In genomic region chr6:14665827-14666724, GRCh38 we compare ENCODE assay signal across 8 cellular contexts.
DNase-seq lines count a peak whose midpoint lies in the region; ATAC-seq and TF ChIP-seq lines count a peak whose summit lies in the region.

No MANE protein-coding gene starts in this region.

- peak; percentile 53 for ATAC-seq in HG03354 (IDR thresholded peaks at IDR 0.05; ENCODE audit: poor library complexity, severe bottlenecking, unreplicated experiment)
- no peak for ATAC-seq in HG03135 (IDR thresholded peaks at IDR 0.05; ENCODE audit: unreplicated experiment)
- ATAC-seq in GM18517 (IDR thresholded peaks at IDR 0.05; ENCODE audit: unreplicated experiment), result no peak

- POLR2A ChIA-PET in Caco-2 (lab: Charles Lee), result no interaction called here

- no TSS peak for BruUV-seq in Caco-2 (replicated peaks; lab: Mats Ljungman, UMichigan)

- H3K4me3 Mint-ChIP-seq in activated naive CD8-positive, alpha-beta T cell treated with anti-CD3 and anti-CD28 coated beads for 36 hours, result no peak overlapping the region
- no peak overlapping the region for H3K4me3 Mint-ChIP-seq in Caco-2 (ENCODE audit: unreplicated experiment)

- H3K36me3 ChIP-seq in Caco-2 (ENCODE audit: control insufficient read depth, insufficient read depth, low read length), result no peaks in the 10 kb centered on the region

- DNase-seq in ELR (ENCODE audit: low read depth), result peak; percentile 100
- DNase-seq in activated naive CD8-positive, alpha-beta T cell treated with anti-CD3 and anti-CD28 coated beads for 36 hours, result peak; percentile 31
- peak; percentile 93 for DNase-seq in non-pigmented ciliary epithelial cell (ENCODE audit: low read depth)
- no peak for DNase-seq in Caco-2
- DNase-seq in NCI-H2171 treated with DMSO at 0.1 percent for 48 hours (lab: John Stamatoyannopoulos, UW), result no peak

- no peak overlapping the region for H3K27ac Mint-ChIP-seq in activated naive CD8-positive, alpha-beta T cell treated with anti-CD3 and anti-CD28 coated beads for 36 hours
- no peak overlapping the region for H3K27ac Mint-ChIP-seq in Caco-2 (ENCODE audit: unreplicated experiment)

- no peaks in the 10 kb centered on the region for H3K27me3 Mint-ChIP-seq in activated naive CD8-positive, alpha-beta T cell treated with anti-CD3 and anti-CD28 coated beads for 36 hours
- H3K27me3 Mint-ChIP-seq in Caco-2 (ENCODE audit: insufficient read depth, unreplicated experiment), result no peaks in the 10 kb centered on the region

- intact Hi-C loops in Caco-2 (cut with micrococcal nuclease; ENCODE audit: unreplicated experiment), result no loop called here

- H3K4me1 ChIP-seq in Caco-2, result peaks cover 3% of the 10 kb centered on the region; the same call in 1 of the 2 replicates

- TF ChIP-seq CTCF in Caco-2 (IDR thresholded peaks at IDR 0.05; ENCODE audit: insufficient read depth in 1 of 2, low read depth in 1 of 2, low read length in 1 of 2, severe bottlenecking in 1 of 2, unreplicated experiment in 1 of 2), result no peak

- no peaks in the 10 kb centered on the region for H3K9me3 Mint-ChIP-seq in activated naive CD8-positive, alpha-beta T cell treated with anti-CD3 and anti-CD28 coated beads for 36 hours
- no peaks in the 10 kb centered on the region for H3K9me3 Mint-ChIP-seq in Caco-2 (ENCODE audit: unreplicated experiment)

- H3K9me3 ChIP-seq in Caco-2, result no peaks in the 10 kb centered on the region

- no peak overlapping the region for H3K4me3 ChIP-seq in Caco-2 (ENCODE audit: low read depth, low read length)

- H3K36me3 Mint-ChIP-seq in activated naive CD8-positive, alpha-beta T cell treated with anti-CD3 and anti-CD28 coated beads for 36 hours, result no peaks in the 10 kb centered on the region
- H3K36me3 Mint-ChIP-seq in Caco-2 (ENCODE audit: insufficient read depth, unreplicated experiment), result no peaks in the 10 kb centered on the region

- H3K27me3 ChIP-seq in Caco-2 (replicated peaks; ENCODE audit: control insufficient read depth, insufficient read depth, low read length), result no peaks in the 10 kb centered on the region

- CTCF ChIA-PET in Caco-2 (lab: Charles Lee), result no interaction called here

- H3K4me1 Mint-ChIP-seq in activated naive CD8-positive, alpha-beta T cell treated with anti-CD3 and anti-CD28 coated beads for 36 hours, result peaks cover 10% of the 10 kb centered on the region
- peaks cover 5% of the 10 kb centered on the region for H3K4me1 Mint-ChIP-seq in Caco-2 (ENCODE audit: low read depth, unreplicated experiment)

Comparison
In these comparisons a context has a peak if more than half of its experiments do, and no peak if none do; other contexts are left out.
1. DNase-seq: peak in ELR (single experiment), activated naive CD8-positive, alpha-beta T cell treated with anti-CD3 and anti-CD28 coated beads for 36 hours (single experiment) and non-pigmented ciliary epithelial cell (single experiment); none in Caco-2 (0 of 2) and NCI-H2171 treated with DMSO at 0.1 percent for 48 hours (single experiment).